ENCODE assay signal across 8 cellular contexts in the genomic region with DNA sequence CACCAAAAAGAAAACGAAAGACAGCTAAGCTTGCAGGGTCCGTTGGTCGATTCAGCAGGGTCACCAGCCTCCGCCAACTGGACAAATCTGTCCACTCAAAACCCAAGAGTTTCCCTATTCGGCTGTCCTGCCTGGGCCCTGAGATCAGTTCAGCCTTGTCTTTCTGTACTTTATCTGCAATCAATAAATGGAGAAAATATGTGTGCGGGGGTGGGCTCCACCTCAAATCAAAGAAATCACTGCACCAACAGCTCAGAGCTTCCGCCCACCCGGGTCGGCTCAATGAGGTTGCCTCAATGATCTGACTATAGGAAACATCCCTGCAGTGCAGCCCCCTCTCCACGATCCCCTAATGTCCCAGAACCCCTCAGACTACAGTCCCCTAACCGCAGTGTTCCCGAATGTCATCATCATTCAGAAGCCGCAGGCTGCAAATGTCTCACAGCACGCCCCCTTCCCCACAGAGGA. TPM values are rescaled to one million over a fixed set of nuclear protein-coding genes. Genes with fewer than 3 reads are reported as not detected.
DNase-seq lines count a peak whose midpoint lies in the region; ATAC-seq and TF ChIP-seq lines count a peak whose summit lies in the region.

No MANE protein-coding gene starts in this region.

- TF ChIP-seq POLR2A in lower leg skin (IDR thresholded peaks at IDR 0.05), result no peak

- H3K4me3 Mint-ChIP-seq in type B pancreatic cell, result peak overlapping the region; percentile 99

- H3K27me3 ChIP-seq in ascending aorta, result no peaks in the 10 kb centered on the region

- H3K4me1 ChIP-seq in ascending aorta, result peaks cover 3 to 16% of the 10 kb centered on the region in 2 donors

- peak overlapping the region; percentile 77 to 79 for H3K4me3 ChIP-seq in ascending aorta
- peak overlapping the region; percentile 47 for H3K4me3 ChIP-seq in lower leg skin (ENCODE audit: low read depth, poor library complexity, severe bottlenecking)

- ATAC-seq in GM19025 (IDR thresholded peaks at IDR 0.05; ENCODE audit: low read depth, unreplicated experiment) (peak; percentile 5), HG03280 (IDR thresholded peaks at IDR 0.05; ENCODE audit: unreplicated experiment) (peak; percentile 21)

- H3K9me3 Mint-ChIP-seq in type B pancreatic cell, result no peaks in the 10 kb centered on the region

- H3K4me1 Mint-ChIP-seq in type B pancreatic cell (ENCODE audit: unreplicated experiment), result peaks cover 26% of the 10 kb centered on the region

- intact Hi-C loops in ascending aorta (cut with DNase I) (loop anchor here (1.0 to 2.0 kb wide), 4 partner anchors 22 to 56 kb away; partner anchors contain the start of genes MAT2A, TMEM150A, USP39 and VAMP5), lower leg skin (cut with DNase I; ENCODE audit: low total_unique reads) (no loop called here)

- no peaks in the 10 kb centered on the region for H3K27me3 Mint-ChIP-seq in type B pancreatic cell

- peaks cover 7% of the 10 kb centered on the region for H3K36me3 Mint-ChIP-seq in type B pancreatic cell

- 4 to 5% methylated on average over 13 to 14 of the region's 14 CpGs for WGBS in lower leg skin, 2 donors

- H3K27ac Mint-ChIP-seq in type B pancreatic cell, result peak overlapping the region; percentile 99

- TF ChIP-seq CTCF in ascending aorta (IDR thresholded peaks at IDR 0.05), result no peak
- no peak for TF ChIP-seq CTCF in lower leg skin (IDR thresholded peaks at IDR 0.05)
- TF ChIP-seq CTCF in type B pancreatic cell (conservative IDR thresholded peaks at IDR 0.05), result no peak

- DNase-seq in ascending aorta (ENCODE audit: low spot score in 2 of 2) (no peak), lower leg skin (ENCODE audit: low spot score in 2 of 2) (no peak), type B pancreatic cell (ENCODE audit: extremely low spot score, unreplicated experiment) (no peak), dedifferentiated amniotic fluid mesenchymal stem cell (ENCODE audit: extremely low spot score) (no peak), inferior parietal cortex (ENCODE audit: extremely low spot score) (no peak), SHP77 treated with DMSO at 0.1 percent for 48 hours (lab: John Stamatoyannopoulos, UW) (no peak)

- H3K27ac ChIP-seq in ascending aorta, result peak overlapping the region; percentile 76 to 86

- no peaks in the 10 kb centered on the region for H3K9me3 ChIP-seq in ascending aorta

- H3K36me3 ChIP-seq in ascending aorta, result peaks cover 0 to 22% of the 10 kb centered on the region in 2 donors

RNA-seq across cellular contexts. Expression of gene GGCX, which starts 0.4 kb away (rescaled TPM):
- total RNA-seq in ascending aorta, result 31.9 TPM
- total RNA-seq in lower leg skin, result 10 to 100 TPM; 15.8 to 37.1 (median 25.8) TPM
- 62.6 and 76.2 TPM in 2 replicates for total RNA-seq in type B pancreatic cell (ENCODE audit: low replicate concordance)

RNA-seq across cellular contexts. Expression of gene VAMP8, which starts 16.5 kb away (rescaled TPM):
- total RNA-seq in ascending aorta (10.0 TPM), lower leg skin (100 to 1,000 TPM in 2 of 4 donors, 10 to 100 TPM in 2; 88.3 to 207 (median 113) TPM), type B pancreatic cell (ENCODE audit: low replicate concordance) (62.8 and 157 TPM in 2 replicates)

RNA-seq across cellular contexts. Expression of gene MAT2A, which starts 21.9 kb away (rescaled TPM):
- total RNA-seq in ascending aorta (91.7 TPM), lower leg skin (10 to 100 TPM; 71.2 to 96.4 (median 83.0) TPM), type B pancreatic cell (ENCODE audit: low replicate concordance) (209 and 403 TPM in 2 replicates)

RNA-seq across cellular contexts. Expression of gene VAMP5, which starts 23.4 kb away (rescaled TPM):
- total RNA-seq in ascending aorta, result 114 TPM
- total RNA-seq in lower leg skin, result 10 to 100 TPM; 10.1 to 35.6 (median 14.0) TPM
- 3.4 and 4.4 TPM in 2 replicates for total RNA-seq in type B pancreatic cell (ENCODE audit: low replicate concordance)

RNA-seq across cellular contexts. Expression of gene RNF181, which starts 34.7 kb away (rescaled TPM):
- 157 TPM for total RNA-seq in ascending aorta
- total RNA-seq in lower leg skin, result 100 to 1,000 TPM in 3 of 4 donors, 10 to 100 TPM in 1; 63.1 to 114 (median 107) TPM
- 70.2 and 78.8 TPM in 2 replicates for total RNA-seq in type B pancreatic cell (ENCODE audit: low replicate concordance)
